Comparison of ENCODE assay signal across 5 cellular contexts in the genomic region with DNA sequence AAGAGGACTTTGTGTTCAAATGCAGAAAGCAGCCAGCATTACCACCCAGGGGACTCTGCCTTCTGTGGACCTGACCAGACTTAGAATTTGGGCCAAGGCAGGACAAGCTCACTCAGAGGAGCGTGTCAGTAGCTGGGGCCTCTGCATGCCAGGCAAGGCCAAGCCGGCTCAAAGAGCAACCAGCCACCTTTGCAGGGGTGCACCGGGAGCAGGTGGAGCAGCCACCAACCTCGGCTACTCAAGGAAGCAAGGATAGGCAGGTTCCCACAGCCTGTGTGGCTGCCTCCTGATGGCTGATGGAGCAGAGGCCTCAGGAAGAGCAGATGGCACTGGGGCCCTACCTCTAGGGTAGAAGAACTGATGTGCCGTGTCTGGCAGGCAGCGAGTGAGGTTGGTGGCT. TPM values are rescaled to one million over a fixed set of nuclear protein-coding genes. Genes with fewer than 3 reads are reported as not detected.
"Had no signal": no experiment of that assay in that cellular context is flagged by ENCODE, and none has a peak within 500 bp of the region (broad histone marks: within the 10 kb centered on the region; RNA-seq: fewer than 3 reads in every experiment).

No MANE protein-coding gene starts in this region.

RNA-seq across cellular contexts. Expression of a gene that starts 42.2 kb away (rescaled TPM):
- total RNA-seq: GM23248, H7, HepG2, HFFc6, HT1080 had no signal
